Comparison of ENCODE assay signal across 9 cellular contexts in the genomic region with DNA sequence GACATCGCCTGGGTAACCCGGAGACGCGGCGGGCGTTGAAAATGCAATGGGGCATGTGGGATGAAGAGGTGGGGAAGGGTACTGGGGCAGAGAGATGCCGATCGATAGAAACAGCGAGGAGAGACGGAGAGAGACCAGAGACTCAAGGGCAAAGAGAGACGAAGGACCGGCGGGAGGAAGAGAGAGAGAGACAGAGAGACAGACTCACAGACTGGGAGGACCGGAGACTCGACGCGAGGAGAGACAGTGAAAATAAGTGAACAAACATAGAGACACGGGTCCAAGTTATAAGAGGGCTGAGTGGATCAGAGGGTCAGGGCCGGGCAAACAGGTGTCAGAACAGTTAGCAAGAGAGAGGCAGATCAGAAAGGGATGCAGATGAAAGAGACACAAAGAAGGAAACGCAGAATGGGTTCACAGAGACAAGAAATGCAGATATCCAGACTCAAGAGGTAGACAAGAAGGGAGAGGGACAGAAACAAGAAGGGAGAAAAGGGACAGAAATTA. TPM values are rescaled to one million over a fixed set of nuclear protein-coding genes. Genes with fewer than 3 reads are reported as not detected.
DNase-seq lines count a peak whose midpoint lies in the region; TF ChIP-seq lines count a peak whose summit lies in the region.
"Had no signal": no experiment of that assay in that cellular context is flagged by ENCODE, and none has a peak within 500 bp of the region (broad histone marks: within the 10 kb centered on the region; RNA-seq: fewer than 3 reads in every experiment).

No MANE protein-coding gene starts in this region.

- H3K79me2 ChIP-seq in SU-DHL-6 (ENCODE audit: insufficient read depth, low read length) (no peaks in the 10 kb centered on the region), fibroblast of lung (ENCODE audit: control insufficient read depth, insufficient read depth, low read length) (peaks cover 17% of the 10 kb centered on the region)

- no peaks in the 10 kb centered on the region for H3K27me3 ChIP-seq in SU-DHL-6 (ENCODE audit: low read length)
- H3K27me3 ChIP-seq in fibroblast of lung (ENCODE audit: control insufficient read depth, insufficient read depth, low read length): no peaks in the 10 kb centered on the region
- H3K27me3 ChIP-seq in rectal smooth muscle tissue (ENCODE audit: control insufficient read depth, insufficient read depth, low read length): no peaks in the 10 kb centered on the region

- H3K4me1 ChIP-seq in fibroblast of lung (ENCODE audit: control insufficient read depth, extremely low read depth, insufficient read depth, low read length) (peaks cover 11% of the 10 kb centered on the region), rectal smooth muscle tissue (ENCODE audit: control insufficient read depth, insufficient read depth, low read length) (peaks cover 10% of the 10 kb centered on the region)

- no peaks in the 10 kb centered on the region for H3K9me2 ChIP-seq in SU-DHL-6 (replicated peaks; ENCODE audit: insufficient read depth, low read length)

- H3K27ac ChIP-seq in SU-DHL-6 (ENCODE audit: low read depth, low read length): peak overlapping the region; percentile 32; the same call in 1 of the 2 replicates
- peak overlapping the region; percentile 98 for H3K27ac ChIP-seq in fibroblast of lung (ENCODE audit: insufficient read depth, low read length)
- H3K27ac ChIP-seq in rectal smooth muscle tissue (ENCODE audit: low read depth, low read length): peak overlapping the region; percentile 100

- H3K9me3 ChIP-seq in SU-DHL-6 (ENCODE audit: insufficient read depth, low read length) (no peaks in the 10 kb centered on the region), fibroblast of lung (ENCODE audit: control insufficient read depth, insufficient read depth, low read depth, low read length) (no peaks in the 10 kb centered on the region)

- H3F3A ChIP-seq in SU-DHL-6 (ENCODE audit: insufficient read depth): peaks cover 20% of the 10 kb centered on the region

- DNase-seq in GM12864 (ENCODE audit: low read depth) (no peak), fibroblast of lung (ENCODE audit: low read depth in 2 of 2) (no peak), NCI-H1436 (lab: John Stamatoyannopoulos, UW) (no peak), SK-N-DZ (ENCODE audit: low spot score) (no peak), HuH-7.5 (ENCODE audit: low spot score) (no peak)
- no peak for DNase-seq in activated CD8-positive, alpha-beta memory T cell treated with anti-CD3 and anti-CD28 coated beads for 24 hours
- DNase-seq: GOT3 had no signal

- peak overlapping the region; percentile 59 for H3K4me3 ChIP-seq in GM12864 (ENCODE audit: low read depth, low read length)
- H3K4me3 ChIP-seq in SU-DHL-6 (ENCODE audit: insufficient read depth, low read length, poor library complexity, severe bottlenecking): peak overlapping the region; percentile 66
- H3K4me3 ChIP-seq in fibroblast of lung (replicated peaks in 1 of 4; ENCODE audit: control extremely low read depth in 1 of 4, insufficient read depth in 1 of 4, low read depth in 3 of 4, low read length in 4 of 4): peak overlapping the region; percentile 58 to 88 (median 74)
- peak overlapping the region; percentile 99 for H3K4me3 ChIP-seq in rectal smooth muscle tissue (ENCODE audit: low read length)

- TF ChIP-seq CTCF in GM12864 (IDR thresholded peaks at IDR 0.05; ENCODE audit: low read depth, low read length, missing control alignments): no peak
- TF ChIP-seq CTCF in SU-DHL-6 (IDR thresholded peaks at IDR 0.05; ENCODE audit: insufficient read depth, low read length, poor library complexity, severe bottlenecking): no peak
- TF ChIP-seq CTCF in fibroblast of lung (conservative IDR thresholded peaks at IDR 0.05 in 1 of 2, IDR thresholded peaks at IDR 0.05 in 1 of 2; ENCODE audit: low read depth in 1 of 2, low read length in 2 of 2): no peak

- H4K20me1 ChIP-seq in SU-DHL-6 (ENCODE audit: low read depth, low read length) (no peaks in the 10 kb centered on the region), fibroblast of lung (ENCODE audit: control insufficient read depth, extremely low read depth, insufficient read depth, low read length) (no peaks in the 10 kb centered on the region)

- H2AFZ ChIP-seq in SU-DHL-6 (ENCODE audit: low read depth, low read length, severe bottlenecking): peak overlapping the region; percentile 44
- peak overlapping the region; percentile 85 for H2AFZ ChIP-seq in fibroblast of lung (ENCODE audit: low read length)

- no peaks in the 10 kb centered on the region for H3K36me3 ChIP-seq in SU-DHL-6 (ENCODE audit: low read length)
- H3K36me3 ChIP-seq in fibroblast of lung (ENCODE audit: control insufficient read depth, insufficient read depth, low read length): peaks cover 16% of the 10 kb centered on the region
- H3K36me3 ChIP-seq in rectal smooth muscle tissue (ENCODE audit: control insufficient read depth, insufficient read depth, low read length): no peaks in the 10 kb centered on the region

- H3K4me2 ChIP-seq in SU-DHL-6 (ENCODE audit: low read depth, low read length, poor library complexity, severe bottlenecking) (peak overlapping the region; percentile 89), fibroblast of lung (ENCODE audit: extremely low read depth, insufficient read depth, low read length) (peak overlapping the region; percentile 100)

- H3K9ac ChIP-seq in SU-DHL-6 (ENCODE audit: low read length) (peak overlapping the region; percentile 68), fibroblast of lung (ENCODE audit: insufficient read depth, low read length) (peak overlapping the region; percentile 81), rectal smooth muscle tissue (ENCODE audit: low read length) (peak overlapping the region; percentile 45)

RNA-seq across cellular contexts. Expression of gene MZF1, which starts 0.6 kb away (rescaled TPM):
- 13.9 and 14.9 TPM in 2 replicates for total RNA-seq in fibroblast of lung
- 3.0 and 4.1 TPM in 2 replicates for polyA plus RNA-seq in fibroblast of lung
- polyA plus RNA-seq in fibroblast of lung (2012): 4.8 and 5.6 TPM in 2 replicates
- 6.0 and 7.3 TPM in 2 replicates for polyA minus RNA-seq in fibroblast of lung (ENCODE audit: low replicate concordance)
- polyA plus RNA-seq in SK-N-DZ (2014; cell fraction: cytosol; rRNA removed): 12.0 and 14.7 TPM in 2 replicates
- polyA plus RNA-seq in SK-N-DZ (2014; cell fraction: nucleus; rRNA removed): 72.1 and 102 TPM in 2 replicates

RNA-seq across cellular contexts. Expression of gene UBE2M, which starts 15.3 kb away (rescaled TPM):
- total RNA-seq in fibroblast of lung: 52.6 and 73.7 TPM in 2 replicates
- 73.6 and 99.9 TPM in 2 replicates for polyA plus RNA-seq in fibroblast of lung
- 76.2 and 99.7 TPM in 2 replicates for polyA plus RNA-seq in fibroblast of lung (2012)
- 57.9 and 128 TPM in 2 replicates for polyA minus RNA-seq in fibroblast of lung (ENCODE audit: low replicate concordance)
- polyA plus RNA-seq in SK-N-DZ (2014; cell fraction: cytosol; rRNA removed): 63.0 and 69.2 TPM in 2 replicates
- 59.7 and 69.5 TPM in 2 replicates for polyA plus RNA-seq in SK-N-DZ (2014; cell fraction: nucleus; rRNA removed)

RNA-seq across cellular contexts. Expression of gene CHMP2A, which starts 18.8 kb away (rescaled TPM):
- total RNA-seq in fibroblast of lung: 146 and 167 TPM in 2 replicates
- 215 and 269 TPM in 2 replicates for polyA plus RNA-seq in fibroblast of lung
- polyA plus RNA-seq in fibroblast of lung (2012): 201 and 237 TPM in 2 replicates
- polyA minus RNA-seq in fibroblast of lung (ENCODE audit: low replicate concordance): 126 and 150 TPM in 2 replicates
- 85.0 and 86.3 TPM in 2 replicates for polyA plus RNA-seq in SK-N-DZ (2014; cell fraction: cytosol; rRNA removed)
- 46.1 and 47.8 TPM in 2 replicates for polyA plus RNA-seq in SK-N-DZ (2014; cell fraction: nucleus; rRNA removed)

RNA-seq across cellular contexts. Expression of gene TRIM28, which starts 29.8 kb away (rescaled TPM):
- total RNA-seq in fibroblast of lung: 293 and 325 TPM in 2 replicates
- 160 and 273 TPM in 2 replicates for polyA plus RNA-seq in fibroblast of lung
- 297 and 535 TPM in 2 replicates for polyA plus RNA-seq in fibroblast of lung (2012)
- polyA minus RNA-seq in fibroblast of lung (ENCODE audit: low replicate concordance): 1,633 and 2,396 TPM in 2 replicates
- polyA plus RNA-seq in SK-N-DZ (2014; cell fraction: cytosol; rRNA removed): 375 and 400 TPM in 2 replicates
- polyA plus RNA-seq in SK-N-DZ (2014; cell fraction: nucleus; rRNA removed): 509 and 535 TPM in 2 replicates

RNA-seq across cellular contexts. Expression of gene ZBTB45, which starts 54.1 kb away (rescaled TPM):
- total RNA-seq in fibroblast of lung: 4.9 and 5.9 TPM in 2 replicates
- 3.1 and 4.3 TPM in 2 replicates for polyA plus RNA-seq in fibroblast of lung
- polyA plus RNA-seq in fibroblast of lung (2012): 8.8 and 12.9 TPM in 2 replicates
- polyA minus RNA-seq in fibroblast of lung (ENCODE audit: low replicate concordance): 10.4 and 14.3 TPM in 2 replicates
- 4.4 and 4.8 TPM in 2 replicates for polyA plus RNA-seq in SK-N-DZ (2014; cell fraction: cytosol; rRNA removed)
- 4.1 and 4.5 TPM in 2 replicates for polyA plus RNA-seq in SK-N-DZ (2014; cell fraction: nucleus; rRNA removed)

Comparison
In these comparisons a context has a peak if more than half of its experiments do, and no peak if none do; other contexts are left out.
1. H3K27ac ChIP-seq: peak in every context shown above with its lines; median percentile 100 in rectal smooth muscle tissue; 98 in fibroblast of lung; 32 in SU-DHL-6.